ENCODE assay signal across 1 cellular context in genomic region chr1:109281680-109282496, GRCh38.
TF ChIP-seq lines count a peak whose summit lies in the region.

No MANE protein-coding gene starts in this region.

TF ChIP-seq in GM12878, 131 proteins besides CTCF, POLR2A, EP300 and RAD21:
- no peak for TF ChIP-seq CUX1 (IDR thresholded peaks at IDR 0.05; ENCODE audit: insufficient replicate concordance, low read depth, low read length)
- no peak for TF ChIP-seq IKZF1 (conservative IDR thresholded peaks at IDR 0.05)
- no peak for TF ChIP-seq HCFC1 (IDR thresholded peaks at IDR 0.05; ENCODE audit: low read length)
- no peak for TF ChIP-seq ZNF687 (IDR thresholded peaks at IDR 0.05)
- no peak for TF ChIP-seq RUNX3 (IDR thresholded peaks at IDR 0.05; ENCODE audit: low read length)
- no peak for TF ChIP-seq ZNF217 (IDR thresholded peaks at IDR 0.05)
